In the genomic region with DNA sequence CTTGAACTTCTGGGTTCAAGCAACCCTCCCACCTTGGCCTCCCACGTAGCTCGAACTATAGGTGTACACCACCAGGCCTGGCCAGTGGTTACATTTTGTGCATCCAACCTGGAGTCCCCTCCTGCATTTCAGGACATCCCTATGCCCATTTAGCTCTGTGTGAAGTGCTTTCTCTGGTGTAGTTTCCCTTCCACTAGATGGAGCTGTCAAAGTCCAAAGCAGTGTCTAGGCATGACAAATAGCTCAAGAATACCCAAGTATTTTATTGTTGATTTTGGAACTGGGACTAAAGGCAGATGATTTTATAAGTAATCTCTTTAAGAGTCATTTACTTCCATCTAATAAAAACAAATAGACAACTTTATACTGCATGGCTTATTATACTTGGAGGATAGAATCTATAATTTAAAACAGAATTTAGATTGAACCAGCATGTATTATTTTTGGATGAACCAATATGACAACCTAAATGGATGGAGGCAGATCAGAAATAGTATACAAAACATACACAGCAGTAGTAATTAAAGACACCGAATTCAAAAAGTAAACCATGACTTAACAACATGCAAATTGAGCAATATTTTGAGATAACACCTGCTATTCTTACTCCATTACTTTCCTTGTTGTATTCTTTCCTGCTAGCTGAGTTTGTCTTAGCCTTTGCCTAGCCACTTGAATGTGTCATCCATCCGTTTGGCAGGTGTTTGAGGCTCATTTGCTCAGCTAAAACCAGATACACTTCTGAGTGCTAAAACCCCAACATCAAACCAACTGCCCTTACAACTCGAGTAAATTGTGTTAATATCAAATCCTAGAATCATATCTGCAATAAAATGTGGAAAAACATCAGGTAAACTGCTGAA, we compare ENCODE assay signal across 8 cellular contexts. TPM values are rescaled to one million over a fixed set of nuclear protein-coding genes. Genes with fewer than 3 reads are reported as not detected.
A peak's percentile ranks its signal among the peaks of the same experiment; 100 is the strongest.
DNase-seq lines count a peak whose midpoint lies in the region; ATAC-seq, FAIRE-seq and TF ChIP-seq lines count a peak whose summit lies in the region.

No MANE protein-coding gene starts in this region.

- in situ Hi-C loops in G401 (cut with HindIII; ENCODE audit: low sequenced_read_pairs), result no loop called here

- peak; percentile 54 for DNase-seq in AG10803 (ENCODE audit: low read depth)
- peak; percentile 25 for DNase-seq in G401 (ENCODE audit: low spot score)
- peak; percentile 8 for DNase-seq in NCI-H2196 (lab: John Stamatoyannopoulos, UW; ENCODE audit: unreplicated experiment)
- peak; percentile 51 for DNase-seq in bronchial epithelial cell (ENCODE audit: low read depth)
- peak in 3 of 10 donors; percentile 8 to 34 (median 24) for DNase-seq in naive thymus-derived CD8-positive, alpha-beta T cell
- no peak for DNase-seq in tibial artery
- no peak for DNase-seq in midbrain (lab: John Stamatoyannopoulos, UW)

- H3K9me3 Mint-ChIP-seq in naive thymus-derived CD8-positive, alpha-beta T cell, result no peaks in the 10 kb centered on the region

- TF ChIP-seq CTCF in AG10803 (conservative IDR thresholded peaks at IDR 0.05; ENCODE audit: low read length), result peak; percentile 68
- TF ChIP-seq CTCF in bronchial epithelial cell (IDR thresholded peaks at IDR 0.05; ENCODE audit: insufficient read depth, low read length, severe bottlenecking), result peak; percentile 61
- TF ChIP-seq CTCF in tibial artery (IDR thresholded peaks at IDR 0.05), result peak in 1 of 2 experiments; percentile 7

- H3K36me3 ChIP-seq in bronchial epithelial cell (ENCODE audit: control insufficient read depth, insufficient read depth, low read length) (peaks cover 10% of the 10 kb centered on the region), tibial artery (peaks cover 53 to 77% (median 61%) of the 10 kb centered on the region in 3 donors)

- H3K4me3 ChIP-seq in AG10803 (ENCODE audit: low read length), result no peak overlapping the region
- H3K4me3 ChIP-seq in bronchial epithelial cell (ENCODE audit: low read depth, low read length), result no peak overlapping the region
- H3K4me3 ChIP-seq in tibial artery, result no peak overlapping the region

- no peak overlapping the region for H3K4me3 Mint-ChIP-seq in naive thymus-derived CD8-positive, alpha-beta T cell

- H3K27ac ChIP-seq in tibial artery, result no peak overlapping the region

- no peaks in the 10 kb centered on the region for H3K27me3 Mint-ChIP-seq in naive thymus-derived CD8-positive, alpha-beta T cell

- FAIRE-seq in bronchial epithelial cell (lab: Jason Lieb, UNC), result no peak

- peaks cover 0 to 6% (median 0%) of the 10 kb centered on the region in 4 donors for H3K4me1 Mint-ChIP-seq in naive thymus-derived CD8-positive, alpha-beta T cell

- POLR2A ChIA-PET in naive thymus-derived CD8-positive, alpha-beta T cell (lab: Charles Lee), result interaction anchor here (0.6 to 1.4 kb wide), 3 partner anchors 9 to 109 kb away, joined by 3 to 8 read pairs (median 4); no protein-coding TSS in a partner anchor

- H3K27me3 ChIP-seq in bronchial epithelial cell (ENCODE audit: control insufficient read depth, insufficient read depth, low read length) (no peaks in the 10 kb centered on the region), tibial artery (no peaks in the 10 kb centered on the region)

- intact Hi-C loops in tibial artery (cut with DNase I; ENCODE audit: low total_unique reads), result no loop called here

- ATAC-seq in naive thymus-derived CD8-positive, alpha-beta T cell, result peak; percentile 49 to 57
- no peak for ATAC-seq in GM21717 (IDR thresholded peaks at IDR 0.05; ENCODE audit: unreplicated experiment)

- H3K4me1 ChIP-seq in tibial artery, result no peaks in the 10 kb centered on the region

- peak overlapping the region in 6 of 10 donors; percentile 25 to 69 (median 48) for H3K27ac Mint-ChIP-seq in naive thymus-derived CD8-positive, alpha-beta T cell

- H3K36me3 Mint-ChIP-seq in naive thymus-derived CD8-positive, alpha-beta T cell, result peaks cover 0 to 59% (median 15%) of the 10 kb centered on the region in 3 donors

- H3K9me3 ChIP-seq in tibial artery, result no peaks in the 10 kb centered on the region

RNA-seq across cellular contexts. Expression of gene EIF4ENIF1, which starts 37.7 kb away (rescaled TPM):
- 10.2 and 16.8 TPM in 2 replicates for total RNA-seq in G401 (2014; rRNA removed; shearing (Covaris generic))
- 5.3 and 12.9 TPM in 2 replicates for total RNA-seq in bronchial epithelial cell
- 10 to 100 TPM; 29.5 to 36.6 TPM for total RNA-seq in naive thymus-derived CD8-positive, alpha-beta T cell
- 10 to 100 TPM in 1 of 3 donors, 1 to 10 TPM in 2; 6.2 to 13.4 (median 7.7) TPM for polyA plus RNA-seq in naive thymus-derived CD8-positive, alpha-beta T cell

RNA-seq across cellular contexts. Expression of gene SFI1, which starts 44.4 kb away (rescaled TPM):
- 17.0 and 43.8 TPM in 2 replicates for total RNA-seq in G401 (2014; rRNA removed; shearing (Covaris generic))
- total RNA-seq in bronchial epithelial cell, result 9.0 and 14.5 TPM in 2 replicates
- 100 to 1,000 TPM; 368 to 371 TPM for total RNA-seq in naive thymus-derived CD8-positive, alpha-beta T cell
- polyA plus RNA-seq in naive thymus-derived CD8-positive, alpha-beta T cell, result 10 to 100 TPM; 23.1 to 49.8 (median 36.5) TPM

RNA-seq across cellular contexts. Expression of gene DRG1, which starts 52.5 kb away (rescaled TPM):
- total RNA-seq in G401 (2014; rRNA removed; shearing (Covaris generic)), result 31.8 and 69.1 TPM in 2 replicates
- 56.7 and 74.2 TPM in 2 replicates for total RNA-seq in bronchial epithelial cell
- 100 to 1,000 TPM; 106 to 112 TPM for total RNA-seq in naive thymus-derived CD8-positive, alpha-beta T cell
- 10 to 100 TPM; 82.1 to 92.7 (median 90.8) TPM for polyA plus RNA-seq in naive thymus-derived CD8-positive, alpha-beta T cell

Comparison
In these comparisons a context has a peak if more than half of its experiments do, and no peak if none do; other contexts are left out.
1. DNase-seq: peak in AG10803 (single experiment), G401 (single experiment), NCI-H2196 (single experiment) and bronchial epithelial cell (single experiment); none in tibial artery (0 of 2) and midbrain (single experiment).